Comparison of ENCODE assay signal across 8 cellular contexts in genomic region chr17:64988580-64989395, GRCh38.
DNase-seq lines count a peak whose midpoint lies in the region; ATAC-seq and TF ChIP-seq lines count a peak whose summit lies in the region.
"Not testable (repeated sequence)": the region's sequence is repeated elsewhere in the genome, so short reads cannot be mapped to it uniquely, and the experiment has no call there.

No MANE protein-coding gene starts in this region.

- H3K27me3 ChIP-seq in kidney epithelial cell (ENCODE audit: control insufficient read depth, insufficient read depth, low read length); prostate gland (replicated peaks; ENCODE audit: insufficient read depth); vagina: not testable (repeated sequence)

- not testable (repeated sequence) for TF ChIP-seq CTCF in brain (conservative IDR thresholded peaks at IDR 0.05); kidney epithelial cell (IDR thresholded peaks at IDR 0.05; ENCODE audit: insufficient read depth, low read length, poor library complexity, severe bottlenecking); prostate gland (IDR thresholded peaks at IDR 0.05); vagina (IDR thresholded peaks at IDR 0.05)

- H3K4me3 Mint-ChIP-seq in T-helper 17 cell, brain: not testable (repeated sequence)

- H3K36me3 ChIP-seq in kidney epithelial cell (ENCODE audit: control insufficient read depth, insufficient read depth, low read length); prostate gland; vagina: not testable (repeated sequence)

- peak; percentile 79 for DNase-seq in ELR (ENCODE audit: low read depth)
- DNase-seq in NAMALWA (ENCODE audit: low spot score): peak; percentile 60
- DNase-seq in T-helper 17 cell: not testable (repeated sequence)
- DNase-seq in fibroblast of gingiva (ENCODE audit: low read depth): peak; percentile 60
- DNase-seq in kidney epithelial cell (ENCODE audit: low read depth): peak; percentile 80
- peak; percentile 22 for DNase-seq in prostate gland (ENCODE audit: low spot score)
- peak in 1 of 2 donors; percentile 85 for DNase-seq in vagina (ENCODE audit: extremely low spot score in 2 of 2)

- H3K27ac ChIP-seq in prostate gland: peak overlapping the region; percentile 65 to 66
- peak overlapping the region; percentile 59 for H3K27ac ChIP-seq in vagina

- not testable (repeated sequence) for TF ChIP-seq POLR2A in prostate gland (IDR thresholded peaks at IDR 0.05); vagina (IDR thresholded peaks at IDR 0.05)

- not testable (repeated sequence) for ATAC-seq in T-helper 17 cell

- H3K27ac Mint-ChIP-seq in T-helper 17 cell (peak overlapping the region; percentile 51), brain (peak overlapping the region; percentile 43 to 94 (median 86))

- not testable (repeated sequence) for H3K36me3 Mint-ChIP-seq in T-helper 17 cell (ENCODE audit: low read depth); brain

- intact Hi-C loops in prostate gland (cut with DNase I); vagina (cut with DNase I): not testable (repeated sequence)

- 29% methylated on average over 13 of the region's 13 CpGs for WGBS in prostate gland

- not testable (repeated sequence) for H3K9me3 ChIP-seq in T-helper 17 cell (ENCODE audit: control insufficient read depth, low read length, poor library complexity, severe bottlenecking); prostate gland; vagina

- peaks cover 24% of the 10 kb centered on the region for H3K4me1 Mint-ChIP-seq in T-helper 17 cell
- peaks cover 33% of the 10 kb centered on the region for H3K4me1 Mint-ChIP-seq in brain

- not testable (repeated sequence) for H3K27me3 Mint-ChIP-seq in T-helper 17 cell, brain

- not testable (repeated sequence) for H3K9me3 Mint-ChIP-seq in brain

- H3K4me3 ChIP-seq in kidney epithelial cell (ENCODE audit: low read depth, low read length); prostate gland; vagina: not testable (repeated sequence)

- H3K4me1 ChIP-seq in prostate gland (replicated peaks) (peaks cover 19% of the 10 kb centered on the region), vagina (peaks cover 38% of the 10 kb centered on the region)
